ENCODE assay signal across 23 cellular contexts in genomic region chr1:18045654-18046053, GRCh38.
"Had no signal": no experiment of that assay in that cellular context is flagged by ENCODE, and none has a peak within 500 bp of the region (broad histone marks: within the 10 kb centered on the region; RNA-seq: fewer than 3 reads in every experiment).

No MANE protein-coding gene starts in this region.

- DNase-seq: naive thymus-derived CD8-positive, alpha-beta T cell; nephron progenitor cell; nucleus accumbens; pancreas; retina; right lobe of liver; sigmoid colon; small intestine; stimulated activated CD4-positive, alpha-beta T cell treated with anti-CD3 and anti-CD28 coated beads, Interleukin-15, amount 100 ng/mL, for 24 hours; stimulated activated CD4-positive, alpha-beta T cell treated with anti-CD3 and anti-CD28 coated beads, Interleukin-2, amount 100 ng/mL, for 24 hours; stimulated activated CD4-positive, alpha-beta T cell treated with anti-CD3 and anti-CD28 coated beads, Interleukin-2, amount 100 ng/mL, for 48 hours; stimulated activated CD4-positive, alpha-beta T cell treated with anti-CD3 and anti-CD28 coated beads, Interleukin-4, amount 100 ng/mL, for 24 hours; stimulated activated naive B cell treated with anti-CD40 and anti-IgM and Interleukin-4, amounts not matched to agents 10 μg/mL and 1 μg/mL and 100 μg/mL, for 72 hours; stimulated activated naive CD4-positive, alpha-beta T cell treated with Interleukin-2 at 50 U/mL for 16 hours; stomach; testis; tibial artery; transverse colon; upper lobe of right lung; uterus had no signal

- H3K27me3 ChIP-seq: pancreas, right atrium auricular region, right lobe of liver, testis, uterus had no signal

- H3K27ac ChIP-seq: neutrophil, pancreas, prostate gland, right atrium auricular region, right lobe of liver, sigmoid colon, stomach, testis, tibial artery, transverse colon, upper lobe of right lung, uterus had no signal

- H3K4me3 ChIP-seq: pancreas, prostate gland, right atrium auricular region, right lobe of liver, sigmoid colon, stomach, testis, tibial artery, transverse colon, upper lobe of right lung, uterus had no signal

- H3K36me3 ChIP-seq: neutrophil, pancreas, prostate gland, right atrium auricular region, right lobe of liver, sigmoid colon, stomach, tibial artery, transverse colon, upper lobe of right lung, uterus had no signal

- H3K9me3 ChIP-seq: neutrophil, pancreas, prostate gland, right atrium auricular region, right lobe of liver, sigmoid colon, stomach, testis, tibial artery, transverse colon, upper lobe of right lung, uterus had no signal

- H3K4me1 ChIP-seq: pancreas, prostate gland, right lobe of liver, sigmoid colon, stomach, testis, tibial artery, transverse colon, upper lobe of right lung, uterus had no signal
